ENCODE assay signal across 7 cellular contexts in genomic region chr13:110109910-110110309, GRCh38.
DNase-seq lines count a peak whose midpoint lies in the region; ATAC-seq and TF ChIP-seq lines count a peak whose summit lies in the region.

No MANE protein-coding gene starts in this region.

- no peaks in the 10 kb centered on the region for H3K4me1 ChIP-seq in left lung
- peaks cover 0 to 11% (median 2%) of the 10 kb centered on the region in 4 donors for H3K4me1 ChIP-seq in upper lobe of left lung

- no peak overlapping the region for H3K27ac Mint-ChIP-seq in T-helper 17 cell

- no peak for TF ChIP-seq EP300 in upper lobe of left lung (IDR thresholded peaks at IDR 0.05)

- H3K4me3 ChIP-seq in coronary artery: peak overlapping the region; percentile 35
- H3K4me3 ChIP-seq in left lung: no peak overlapping the region
- no peak overlapping the region for H3K4me3 ChIP-seq in upper lobe of left lung

- DNase-seq in M059J (ENCODE audit: low read depth): peak; percentile 85
- peak; percentile 90 for DNase-seq in coronary artery (ENCODE audit: low spot score)
- peak in 1 of 2 donors; percentile 63 for DNase-seq in left lung
- peak in 1 of 2 donors; percentile 74 for DNase-seq in upper lobe of left lung
- DNase-seq in T-helper 17 cell: no peak
- no peak for DNase-seq in NCI-H2171 (lab: John Stamatoyannopoulos, UW)

- no peaks in the 10 kb centered on the region for H3K27me3 ChIP-seq in left lung
- no peaks in the 10 kb centered on the region for H3K27me3 ChIP-seq in upper lobe of left lung

- no peaks in the 10 kb centered on the region for H3K4me1 Mint-ChIP-seq in T-helper 17 cell

- H3K27ac ChIP-seq in coronary artery: peak overlapping the region; percentile 11 to 83
- no peak overlapping the region for H3K27ac ChIP-seq in left lung
- no peak overlapping the region for H3K27ac ChIP-seq in upper lobe of left lung

- 65 to 78% methylated on average over 15 of the region's 15 CpGs for WGBS in upper lobe of left lung, 2 donors

- peaks cover 17% of the 10 kb centered on the region for H3K27me3 Mint-ChIP-seq in T-helper 17 cell

- ATAC-seq in left lung (peak; percentile 50), upper lobe of left lung (ENCODE audit: low FRiP score in 2 of 2) (peak; percentile 58 to 93), HG02610 (IDR thresholded peaks at IDR 0.05; ENCODE audit: unreplicated experiment) (no peak), T-helper 17 cell (no peak)

- peaks cover 4% of the 10 kb centered on the region for H3K36me3 Mint-ChIP-seq in T-helper 17 cell (ENCODE audit: low read depth)

- intact Hi-C loops in left lung (cut with DNase I): loop anchor here in 1 of 2 donors (10.0 kb wide), 1 partner anchor 1145 kb away; no protein-coding TSS in a partner anchor

- no peaks in the 10 kb centered on the region for H3K36me3 ChIP-seq in left lung
- H3K36me3 ChIP-seq in upper lobe of left lung: no peaks in the 10 kb centered on the region

- no peak overlapping the region for H3K4me3 Mint-ChIP-seq in T-helper 17 cell

- TF ChIP-seq CTCF in coronary artery (IDR thresholded peaks at IDR 0.05) (no peak), left lung (IDR thresholded peaks at IDR 0.05) (no peak), upper lobe of left lung (IDR thresholded peaks at IDR 0.05) (no peak)

- H3K9me3 ChIP-seq in left lung: no peaks in the 10 kb centered on the region
- no peaks in the 10 kb centered on the region for H3K9me3 ChIP-seq in upper lobe of left lung
- no peaks in the 10 kb centered on the region for H3K9me3 ChIP-seq in T-helper 17 cell (ENCODE audit: control insufficient read depth, low read length, poor library complexity, severe bottlenecking)

- TF ChIP-seq POLR2A in upper lobe of left lung (IDR thresholded peaks at IDR 0.05): no peak

Comparison
In these comparisons a context has a peak if more than half of its experiments do, and no peak if none do; other contexts are left out.
1. DNase-seq: peak in M059J (single experiment) and coronary artery (single experiment); none in T-helper 17 cell (0 of 3) and NCI-H2171 (single experiment).
2. H3K27ac ChIP-seq: peak in coronary artery (2 of 2); none in left lung (0 of 2) and upper lobe of left lung (0 of 4).
3. ATAC-seq: peak in left lung (single experiment) and upper lobe of left lung (2 of 2); none in HG02610 (single experiment) and T-helper 17 cell (single experiment).